8 cellular contexts compared by ENCODE assay signal in the genomic region with DNA sequence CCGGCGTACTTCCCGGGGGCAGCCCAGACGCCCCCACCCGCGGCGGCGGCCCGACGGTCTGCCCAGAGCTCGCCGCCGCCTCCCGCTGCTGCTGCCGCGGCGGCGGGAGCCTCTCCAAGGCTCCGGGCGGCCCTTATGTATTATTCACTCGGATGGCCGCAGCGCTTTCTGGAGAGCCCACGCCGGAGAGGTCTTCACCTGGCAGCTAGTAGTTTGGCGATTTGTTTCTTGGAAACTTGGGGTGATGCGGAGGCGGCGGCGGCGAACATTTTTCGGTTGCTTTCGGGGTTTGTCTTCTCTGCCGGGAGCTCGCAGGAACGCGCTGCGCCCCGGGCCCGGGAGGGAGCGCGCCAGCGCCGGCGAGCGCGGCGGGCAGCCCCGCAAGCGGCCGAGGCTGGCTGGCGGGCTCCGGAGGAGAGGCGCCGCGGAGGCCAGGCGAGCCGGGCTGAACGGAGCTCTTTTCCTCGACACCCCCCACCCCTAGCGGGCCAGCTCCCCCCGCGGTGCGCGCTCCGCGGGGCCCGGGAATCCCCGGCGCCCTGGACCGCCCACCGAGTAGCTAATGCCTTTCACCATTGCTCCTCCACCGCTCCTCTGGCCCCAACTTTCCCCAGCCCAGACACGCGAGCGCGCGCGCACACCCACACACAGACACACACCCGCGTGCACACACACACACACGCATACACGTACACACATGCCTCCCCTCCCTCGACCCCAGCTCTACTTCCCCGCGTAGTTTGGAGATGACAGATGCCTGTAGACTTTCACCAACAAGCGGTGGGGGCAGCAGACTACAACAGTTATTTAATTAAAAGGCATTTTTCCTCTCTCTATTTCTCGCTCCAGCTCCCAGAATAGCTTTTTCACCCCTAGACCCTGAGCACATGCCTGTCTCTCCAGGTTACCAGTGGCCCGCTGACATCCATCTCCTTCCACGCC.
DNase-seq lines count a peak whose midpoint lies in the region; ATAC-seq and TF ChIP-seq lines count a peak whose summit lies in the region.

No MANE protein-coding gene starts in this region.

- TF ChIP-seq CTCF in fibroblast of villous mesenchyme (IDR thresholded peaks at IDR 0.05; ENCODE audit: insufficient read depth, low read depth, low read length) (no peak), neural progenitor cell (IDR thresholded peaks at IDR 0.05) (no peak)

- H3K36me3 Mint-ChIP-seq in neural progenitor cell: no peaks in the 10 kb centered on the region

- H3K4me1 Mint-ChIP-seq in neural progenitor cell: peaks cover 26% of the 10 kb centered on the region

- peaks cover 64% of the 10 kb centered on the region for H3K27me3 ChIP-seq in neural progenitor cell

- ATAC-seq in HG02642 (IDR thresholded peaks at IDR 0.05; ENCODE audit: poor library complexity, unreplicated experiment) (no peak), GM21528 (IDR thresholded peaks at IDR 0.05; ENCODE audit: low FRiP score, unreplicated experiment) (no peak)

- H3K36me3 ChIP-seq in neural progenitor cell: no peaks in the 10 kb centered on the region

- no peak overlapping the region for H3K9ac ChIP-seq in neural progenitor cell

- H3K27me3 Mint-ChIP-seq in neural progenitor cell (ENCODE audit: insufficient read depth, low read depth): peaks cover 13% of the 10 kb centered on the region

- no peaks in the 10 kb centered on the region for H3K9me3 ChIP-seq in neural progenitor cell (ENCODE audit: low read depth)

- DNase-seq in G401 (ENCODE audit: low spot score) (peak; percentile 51), LHCN-M2 (ENCODE audit: low read depth) (peak; percentile 39), fibroblast of villous mesenchyme (ENCODE audit: low read depth) (peak; percentile 36), neural progenitor cell (ENCODE audit: low spot score) (peak; percentile 68), NCI-H1092 (lab: John Stamatoyannopoulos, UW) (no peak)
- DNase-seq in activated T-cell treated with anti-CD3 and anti-CD28 coated beads, Interleukin-2, amount 50 U/mL, for 48 hours: peak; percentile 45 to 57

- in situ Hi-C loops in G401 (cut with HindIII; ENCODE audit: low sequenced_read_pairs): no loop called here

- no peak overlapping the region for H3K27ac ChIP-seq in neural progenitor cell

- H3K27ac Mint-ChIP-seq in neural progenitor cell: peak overlapping the region; percentile 64

- H3K9me3 Mint-ChIP-seq in neural progenitor cell: no peaks in the 10 kb centered on the region

- H3F3A ChIP-seq in neural progenitor cell (ENCODE audit: low read depth): peaks cover 29% of the 10 kb centered on the region

- peak overlapping the region; percentile 83 for H2AFZ ChIP-seq in neural progenitor cell (replicated peaks)

- H3K4me3 ChIP-seq in fibroblast of villous mesenchyme (ENCODE audit: low read depth, low read length) (peak overlapping the region; percentile 48), neural progenitor cell (peak overlapping the region; percentile 60)

- H3K79me2 ChIP-seq in neural progenitor cell (ENCODE audit: low read depth): no peaks in the 10 kb centered on the region

- H4K20me1 ChIP-seq in neural progenitor cell (ENCODE audit: low read depth): no peaks in the 10 kb centered on the region

- H3K4me1 ChIP-seq in neural progenitor cell: peaks cover 11% of the 10 kb centered on the region

- H3K4me3 Mint-ChIP-seq in neural progenitor cell: peak overlapping the region; percentile 98

- peak overlapping the region; percentile 92 for H3K4me2 ChIP-seq in neural progenitor cell
